In genomic region chr1:160642281-160642644, GRCh38 we compare ENCODE assay signal across 20 cellular contexts. TPM values are rescaled to one million over a fixed set of nuclear protein-coding genes. Genes with fewer than 3 reads are reported as not detected.
DNase-seq lines count a peak whose midpoint lies in the region; ATAC-seq and TF ChIP-seq lines count a peak whose summit lies in the region.
"Had no signal": no experiment of that assay in that cellular context is flagged by ENCODE, and none has a peak within 500 bp of the region (broad histone marks: within the 10 kb centered on the region; RNA-seq: fewer than 3 reads in every experiment).

No MANE protein-coding gene starts in this region.

- no peak overlapping the region for H3K27ac ChIP-seq in aorta (ENCODE audit: low read depth in 1 of 2, low read length in 2 of 2)
- H3K27ac ChIP-seq: right lobe of liver had no signal

- no peaks in the 10 kb centered on the region for H3K4me1 ChIP-seq in aorta (ENCODE audit: control insufficient read depth in 1 of 2, insufficient read depth in 2 of 2, low read length in 2 of 2)

- POLR2A ChIA-PET in naive thymus-derived CD8-positive, alpha-beta T cell (lab: Charles Lee), result interaction anchor here (1.0 to 1.8 kb wide), 2 partner anchors 9 to 12 kb away, joined by 4 to 6 read pairs; no protein-coding TSS in a partner anchor

- TF ChIP-seq CTCF in GM12875 (IDR thresholded peaks at IDR 0.05; ENCODE audit: borderline replicate concordance, insufficient read depth, low read depth, low read length), result no peak

- no peaks in the 10 kb centered on the region for H3K27me3 ChIP-seq in aorta (ENCODE audit: control insufficient read depth in 1 of 2, insufficient read depth in 2 of 2, low read length in 1 of 2)
- H3K27me3 ChIP-seq: right lobe of liver had no signal

- H3K4me3 Mint-ChIP-seq in activated T-cell treated with anti-CD3 and anti-CD28 coated beads, Interleukin-2, amount 50 U/mL, for 4 hours, result peak overlapping the region; percentile 97
- peak overlapping the region; percentile 79 for H3K4me3 Mint-ChIP-seq in activated T-helper 17 cell treated with anti-CD3 and anti-CD28 coated beads, Interleukin-2, amount 50 U/mL, for 72 hours
- peak overlapping the region in 9 of 10 donors; percentile 0 to 97 (median 30) for H3K4me3 Mint-ChIP-seq in naive thymus-derived CD8-positive, alpha-beta T cell
- H3K4me3 Mint-ChIP-seq: HFFc6, WTC11 had no signal

- peak overlapping the region; percentile 10 for H3K4me3 ChIP-seq in GM12875 (ENCODE audit: low read depth, low read length)
- H3K4me3 ChIP-seq in aorta (ENCODE audit: low read length in 2 of 2), result no peak overlapping the region
- H3K4me3 ChIP-seq: right lobe of liver had no signal

- no peaks in the 10 kb centered on the region for H3K9me3 Mint-ChIP-seq in activated T-cell treated with anti-CD3 and anti-CD28 coated beads, Interleukin-2, amount 50 U/mL, for 4 hours
- no peaks in the 10 kb centered on the region for H3K9me3 Mint-ChIP-seq in activated T-helper 17 cell treated with anti-CD3 and anti-CD28 coated beads, Interleukin-2, amount 50 U/mL, for 72 hours
- H3K9me3 Mint-ChIP-seq in naive thymus-derived CD8-positive, alpha-beta T cell, result no peaks in the 10 kb centered on the region
- H3K9me3 Mint-ChIP-seq: HFFc6, immature natural killer cell had no signal

- no peaks in the 10 kb centered on the region for H3K36me3 ChIP-seq in aorta (ENCODE audit: control insufficient read depth in 1 of 2, insufficient read depth in 2 of 2, low read length in 1 of 2)
- H3K36me3 ChIP-seq: right lobe of liver had no signal

- intact Hi-C loops in aorta (cut with DNase I), result no loop called here

- no peak for DNase-seq in activated T-cell treated with anti-CD3 and anti-CD28 coated beads, Interleukin-2, amount 50 U/mL, for 4 hours
- DNase-seq in activated T-cell treated with anti-CD3 and anti-CD28 coated beads for 4 hours (no peak), cerebellar nuclear complex (lab: John Stamatoyannopoulos, UW) (no peak), cerebellar cortex (ENCODE audit: low spot score) (no peak), aorta (no peak)
- DNase-seq in naive thymus-derived CD8-positive, alpha-beta T cell, result no peak
- DNase-seq: amygdala, caudate nucleus, head of caudate nucleus, HFFc6, immature natural killer cell, KBM-7, NCI-H2029 treated with DMSO at 0.1 percent for 48 hours, NCI-H510A treated with DMSO at 0.1 percent for 48 hours, right lobe of liver had no signal

- WGBS in aorta, 2 donors, result 86 to 89% methylated on average over 2 of the region's 2 CpGs

- H3K9me3 ChIP-seq in aorta (ENCODE audit: control insufficient read depth, low read length), result no peaks in the 10 kb centered on the region
- H3K9me3 ChIP-seq: right lobe of liver had no signal

- H3K27me3 Mint-ChIP-seq in activated T-cell treated with anti-CD3 and anti-CD28 coated beads, Interleukin-2, amount 50 U/mL, for 4 hours (ENCODE audit: low read depth), result no peaks in the 10 kb centered on the region
- H3K27me3 Mint-ChIP-seq in activated T-helper 17 cell treated with anti-CD3 and anti-CD28 coated beads, Interleukin-2, amount 50 U/mL, for 72 hours, result no peaks in the 10 kb centered on the region
- H3K27me3 Mint-ChIP-seq in naive thymus-derived CD8-positive, alpha-beta T cell, result no peaks in the 10 kb centered on the region

- peak overlapping the region; percentile 89 for H3K27ac Mint-ChIP-seq in activated T-helper 17 cell treated with anti-CD3 and anti-CD28 coated beads, Interleukin-2, amount 50 U/mL, for 72 hours
- peak overlapping the region; percentile 70 to 95 (median 94) for H3K27ac Mint-ChIP-seq in naive thymus-derived CD8-positive, alpha-beta T cell
- H3K27ac Mint-ChIP-seq: HFFc6, WTC11 had no signal

- no peak for ATAC-seq in activated T-cell treated with anti-CD3 and anti-CD28 coated beads, Interleukin-2, amount 50 U/mL, for 4 hours
- ATAC-seq in activated T-helper 17 cell treated with anti-CD3 and anti-CD28 coated beads, Interleukin-2, amount 50 U/mL, for 72 hours (replicated peaks), result no peak
- ATAC-seq in naive thymus-derived CD8-positive, alpha-beta T cell, result no peak
- no peak for ATAC-seq in aorta (ENCODE audit: low FRiP score)
- ATAC-seq: right lobe of liver, WTC11 had no signal

- peaks cover 76% of the 10 kb centered on the region for H3K36me3 Mint-ChIP-seq in activated T-cell treated with anti-CD3 and anti-CD28 coated beads, Interleukin-2, amount 50 U/mL, for 4 hours (ENCODE audit: insufficient read depth)
- H3K36me3 Mint-ChIP-seq in activated T-helper 17 cell treated with anti-CD3 and anti-CD28 coated beads, Interleukin-2, amount 50 U/mL, for 72 hours (ENCODE audit: low read depth), result peaks cover 100% of the 10 kb centered on the region
- H3K36me3 Mint-ChIP-seq in naive thymus-derived CD8-positive, alpha-beta T cell, result peaks cover 0 to 3% (median under 1%) of the 10 kb centered on the region in 3 donors
- H3K36me3 Mint-ChIP-seq: immature natural killer cell, WTC11 had no signal

- H3K4me1 Mint-ChIP-seq in activated T-cell treated with anti-CD3 and anti-CD28 coated beads, Interleukin-2, amount 50 U/mL, for 4 hours (ENCODE audit: low read depth), result peaks cover 65% of the 10 kb centered on the region
- peaks cover 38% of the 10 kb centered on the region for H3K4me1 Mint-ChIP-seq in activated T-helper 17 cell treated with anti-CD3 and anti-CD28 coated beads, Interleukin-2, amount 50 U/mL, for 72 hours
- peaks cover 48 to 98% (median 95%) of the 10 kb centered on the region in 4 donors for H3K4me1 Mint-ChIP-seq in naive thymus-derived CD8-positive, alpha-beta T cell

RNA-seq across cellular contexts. Expression of gene SLAMF1, which starts 4.6 kb away (rescaled TPM):
- total RNA-seq in activated T-cell treated with anti-CD3 and anti-CD28 coated beads, Interleukin-2, amount 50 U/mL, for 4 hours, result 100 to 1,000 TPM in 1 of 3 donors, 10 to 100 TPM in 2; 69.2 to 138 (median 96.6) TPM
- 100 to 1,000 TPM; 121 to 186 TPM for total RNA-seq in activated T-helper 17 cell treated with anti-CD3 and anti-CD28 coated beads, Interleukin-2, amount 50 U/mL, for 72 hours
- 10 to 100 TPM in 1 of 2 experiments, 1 to 10 TPM in 1; 9.8 to 11.1 TPM for total RNA-seq in naive thymus-derived CD8-positive, alpha-beta T cell
- 1 to 10 TPM; 1.7 to 3.9 (median 3.7) TPM for polyA plus RNA-seq in naive thymus-derived CD8-positive, alpha-beta T cell
- total RNA-seq in aorta, result 1 to 10 TPM; 1.6 to 2.4 TPM
- polyA plus RNA-seq in aorta, result not detected
- total RNA-seq: fibroblast of lung, HFFc6, osteocyte had no signal
- polyA plus RNA-seq: fibroblast of lung had no signal

Comparison
In these comparisons a context has a peak if more than half of its experiments do, and no peak if none do; other contexts are left out.
1. H3K4me3 Mint-ChIP-seq: peak in every context shown above with its lines; median percentile 97 in activated T-cell treated with anti-CD3 and anti-CD28 coated beads, Interleukin-2, amount 50 U/mL, for 4 hours; 79 in activated T-helper 17 cell treated with anti-CD3 and anti-CD28 coated beads, Interleukin-2, amount 50 U/mL, for 72 hours; 30 in naive thymus-derived CD8-positive, alpha-beta T cell.
2. RNA of gene SLAMF1, which starts 4.6 kb away (total RNA-seq): 121 to 186 TPM in activated T-helper 17 cell treated with anti-CD3 and anti-CD28 coated beads, Interleukin-2, amount 50 U/mL, for 72 hours and 69.2 to 138 TPM in activated T-cell treated with anti-CD3 and anti-CD28 coated beads, Interleukin-2, amount 50 U/mL, for 4 hours; 9.8 to 11.1 TPM in naive thymus-derived CD8-positive, alpha-beta T cell and 1.6 to 2.4 TPM in aorta; every median in the first group is over 4 times any median in the second.